Comparison of ENCODE assay signal across 20 cellular contexts in the genomic region with DNA sequence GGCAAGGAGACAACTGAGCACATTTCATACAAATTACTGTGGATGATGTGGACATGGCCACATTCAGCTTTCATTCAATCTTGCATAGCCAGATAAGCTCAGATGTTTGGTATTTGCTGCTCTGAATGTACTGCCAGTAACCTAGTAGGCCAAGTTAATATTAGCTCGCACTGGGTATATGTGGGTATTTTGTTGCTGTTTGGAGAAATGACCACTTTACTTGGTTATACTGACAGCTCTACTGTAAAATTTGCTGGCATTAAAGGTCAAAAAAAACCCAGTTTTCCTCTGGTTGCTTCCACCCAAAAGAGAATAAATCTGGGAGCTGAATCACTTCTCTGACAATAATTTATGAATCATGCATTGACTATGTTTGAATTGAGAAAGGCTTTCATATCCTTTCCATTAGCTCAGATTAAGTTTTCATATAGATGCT.
A peak's percentile ranks its signal among the peaks of the same experiment; 100 is the strongest.
DNase-seq lines count a peak whose midpoint lies in the region; ATAC-seq and TF ChIP-seq lines count a peak whose summit lies in the region.
"Had no signal": no experiment of that assay in that cellular context is flagged by ENCODE, and none has a peak within 500 bp of the region (broad histone marks: within the 10 kb centered on the region; RNA-seq: fewer than 3 reads in every experiment).

No MANE protein-coding gene starts in this region.

- CTCF ChIA-PET in Panc1 (lab: Charles Lee) = no interaction called here
- CTCF ChIA-PET in activated CD8-positive, alpha-beta T cell treated with anti-CD3 and anti-CD28 coated beads, Interleukin-2, amount 10 ng/mL, durations not matched to agents 7 days and 5 days (lab: Charles Lee) = no interaction called here

- H3K9me3 ChIP-seq in Panc1 (ENCODE audit: control insufficient read depth, insufficient read depth, low read depth, low read length) = no peaks in the 10 kb centered on the region
- H3K9me3 ChIP-seq in muscle layer of duodenum (ENCODE audit: control insufficient read depth in 1 of 2, low read length in 2 of 2) = no peaks in the 10 kb centered on the region
- H3K9me3 ChIP-seq: gastrocnemius medialis, right lobe of liver, transverse colon had no signal

- H3K4me1 ChIP-seq in Panc1 (ENCODE audit: control insufficient read depth, insufficient read depth, low read length) = no peaks in the 10 kb centered on the region
- no peaks in the 10 kb centered on the region for H3K4me1 ChIP-seq in muscle layer of duodenum (ENCODE audit: control insufficient read depth in 1 of 2, insufficient read depth in 2 of 2, low read length in 2 of 2)
- H3K4me1 ChIP-seq: right lobe of liver had no signal

- no peak for ATAC-seq in Panc1
- no peak for ATAC-seq in activated CD8-positive, alpha-beta T cell treated with anti-CD3 and anti-CD28 coated beads, Interleukin-2, amount 10 ng/mL, durations not matched to agents 7 days and 5 days
- no peak for ATAC-seq in HG02852 (IDR thresholded peaks at IDR 0.05; ENCODE audit: unreplicated experiment)
- ATAC-seq: gastrocnemius medialis, GM12878, GM23338, right lobe of liver had no signal

- intact Hi-C loops in Panc1 (cut with micrococcal nuclease; ENCODE audit: unreplicated experiment) = no loop called here

- H3K27me3 ChIP-seq in Panc1 (ENCODE audit: control insufficient read depth, insufficient read depth, low read length) = no peaks in the 10 kb centered on the region
- no peaks in the 10 kb centered on the region for H3K27me3 ChIP-seq in muscle layer of duodenum (ENCODE audit: low read depth, low read length)
- H3K27me3 ChIP-seq: gastrocnemius medialis, right lobe of liver, transverse colon had no signal

- no peak overlapping the region for H3K4me3 ChIP-seq in AG09309 (ENCODE audit: control insufficient read depth, low read depth, low read length)
- no peak overlapping the region for H3K4me3 ChIP-seq in Panc1 (ENCODE audit: low read depth in 2 of 2, low read length in 2 of 2)
- H3K4me3 ChIP-seq in epithelial cell of esophagus (ENCODE audit: low read length) = no peak overlapping the region
- H3K4me3 ChIP-seq in muscle layer of duodenum (ENCODE audit: low read depth in 1 of 2, low read length in 2 of 2) = no peak overlapping the region
- H3K4me3 ChIP-seq: gastrocnemius medialis, GM12878, GM23338, lung, right lobe of liver, transverse colon had no signal

- H3K27ac Mint-ChIP-seq in activated CD8-positive, alpha-beta T cell treated with anti-CD3 and anti-CD28 coated beads, Interleukin-2, amount 10 ng/mL, durations not matched to agents 7 days and 5 days = no peak overlapping the region
- H3K27ac Mint-ChIP-seq: GM23338, nephron progenitor cell had no signal

- no peaks in the 10 kb centered on the region for H3K27me3 Mint-ChIP-seq in activated CD8-positive, alpha-beta T cell treated with anti-CD3 and anti-CD28 coated beads, Interleukin-2, amount 10 ng/mL, durations not matched to agents 7 days and 5 days (ENCODE audit: low read depth)

- BruUV-seq in Panc1 (replicated peaks; lab: Mats Ljungman, UMichigan) = no TSS peak

- DNase-seq in AG09309 (ENCODE audit: low read depth) (peak; percentile 28), Panc1 (ENCODE audit: low read depth, low spot score) (peak; percentile 30), epithelial cell of esophagus (ENCODE audit: low read depth) (peak; percentile 58), NOMO-1 (lab: John Stamatoyannopoulos, UW; ENCODE audit: unreplicated experiment in 2 of 2) (no peak), NCI-H187 treated with DMSO at 0.1 percent for 48 hours (lab: John Stamatoyannopoulos, UW) (no peak)
- no peak for DNase-seq in activated CD8-positive, alpha-beta T cell treated with anti-CD3 and anti-CD28 coated beads, Interleukin-2, amount 10 ng/mL, durations not matched to agents 7 days and 5 days
- DNase-seq: activated gamma-delta T cell treated with Interleukin-2 at 50 U/mL for 16 hours; effector CD4-positive, alpha-beta T cell; gastrocnemius medialis; NCI-H187; NCI-H524 treated with DMSO at 0.1 percent for 48 hours; nephron progenitor cell; right lobe of liver; stimulated activated CD4-positive, alpha-beta T cell treated with anti-CD3 and anti-CD28 coated beads, Interleukin-2, amount 100 ng/mL, for 48 hours; transverse colon had no signal

- H3K9me3 Mint-ChIP-seq in activated CD8-positive, alpha-beta T cell treated with anti-CD3 and anti-CD28 coated beads, Interleukin-2, amount 10 ng/mL, durations not matched to agents 7 days and 5 days (ENCODE audit: insufficient read depth) = no peaks in the 10 kb centered on the region
- H3K9me3 Mint-ChIP-seq: GM23338, nephron progenitor cell had no signal

- H3K36me3 Mint-ChIP-seq in activated CD8-positive, alpha-beta T cell treated with anti-CD3 and anti-CD28 coated beads, Interleukin-2, amount 10 ng/mL, durations not matched to agents 7 days and 5 days (ENCODE audit: low read depth) = no peaks in the 10 kb centered on the region

- POLR2A ChIA-PET in Panc1 (lab: Charles Lee) = no interaction called here
- POLR2A ChIA-PET in activated CD8-positive, alpha-beta T cell treated with anti-CD3 and anti-CD28 coated beads, Interleukin-2, amount 10 ng/mL, durations not matched to agents 7 days and 5 days (lab: Charles Lee) = no interaction called here

- H3K4me1 Mint-ChIP-seq in activated CD8-positive, alpha-beta T cell treated with anti-CD3 and anti-CD28 coated beads, Interleukin-2, amount 10 ng/mL, durations not matched to agents 7 days and 5 days (ENCODE audit: low read depth) = no peaks in the 10 kb centered on the region

- TF ChIP-seq CTCF in AG09309 (IDR thresholded peaks at IDR 0.05; ENCODE audit: control insufficient read depth, insufficient read depth, low read depth, low read length, missing control alignments) = no peak
- no peak for TF ChIP-seq CTCF in Panc1 (IDR thresholded peaks at IDR 0.05)
- TF ChIP-seq CTCF in epithelial cell of esophagus (IDR thresholded peaks at IDR 0.05; ENCODE audit: insufficient read depth, low read depth, low read length, missing control alignments) = no peak

- H3K36me3 ChIP-seq in Panc1 (ENCODE audit: control insufficient read depth, insufficient read depth, low read length) (no peaks in the 10 kb centered on the region), muscle layer of duodenum (ENCODE audit: control insufficient read depth in 1 of 2, insufficient read depth in 2 of 2, low read length in 2 of 2) (no peaks in the 10 kb centered on the region)
- H3K36me3 ChIP-seq: gastrocnemius medialis, right lobe of liver, transverse colon had no signal

- H3K4me3 Mint-ChIP-seq in activated CD8-positive, alpha-beta T cell treated with anti-CD3 and anti-CD28 coated beads, Interleukin-2, amount 10 ng/mL, durations not matched to agents 7 days and 5 days = no peak overlapping the region
- H3K4me3 Mint-ChIP-seq: GM23338, nephron progenitor cell had no signal

- no peak overlapping the region for H3K27ac ChIP-seq in Panc1 (ENCODE audit: low read length)
- H3K27ac ChIP-seq in muscle layer of duodenum (ENCODE audit: low read length) = peak overlapping the region; percentile 22
- H3K27ac ChIP-seq: gastrocnemius medialis, right lobe of liver, transverse colon had no signal

- in situ Hi-C loops in Panc1 (cut with HindIII; ENCODE audit: low pct_unique_long_range_greater_than_20kb, low sequenced_read_pairs) = no loop called here

Comparison
In these comparisons a context has a peak if more than half of its experiments do, and no peak if none do; other contexts are left out.
1. DNase-seq: peak in AG09309 (single experiment), Panc1 (single experiment) and epithelial cell of esophagus (single experiment); none in NOMO-1 (0 of 2), NCI-H187 treated with DMSO at 0.1 percent for 48 hours (single experiment) and activated CD8-positive, alpha-beta T cell treated with anti-CD3 and anti-CD28 coated beads, Interleukin-2, amount 10 ng/mL, durations not matched to agents 7 days and 5 days (single experiment).